Comparison of ENCODE assay signal across 27 cellular contexts in the genomic region with DNA sequence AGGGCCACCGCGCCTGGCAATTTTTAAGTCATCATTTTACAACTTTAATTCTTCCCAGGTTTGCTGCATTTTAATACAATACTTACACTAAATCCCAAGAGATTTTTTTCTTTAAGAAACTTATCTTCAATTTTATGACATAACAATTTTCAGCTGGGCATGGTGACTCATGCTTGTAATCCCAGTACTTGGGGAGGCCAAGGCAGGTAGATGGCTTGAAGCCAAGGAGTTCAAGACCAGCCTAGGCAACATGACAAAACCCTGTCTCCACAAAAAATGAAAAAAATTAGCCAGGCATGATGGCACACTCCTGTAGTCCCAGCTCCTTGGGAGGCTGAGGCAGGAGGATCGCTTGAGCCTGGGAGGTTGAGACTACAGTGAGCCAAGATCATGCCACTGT. TPM values are rescaled to one million over a fixed set of nuclear protein-coding genes. Genes with fewer than 3 reads are reported as not detected.
"Had no signal": no experiment of that assay in that cellular context is flagged by ENCODE, and none has a peak within 500 bp of the region (broad histone marks: within the 10 kb centered on the region; RNA-seq: fewer than 3 reads in every experiment).

No MANE protein-coding gene starts in this region.

- H3K4me3 ChIP-seq: coronary artery, esophagus squamous epithelium, gastroesophageal sphincter, hepatocyte, skin epidermis, tibial nerve, uterus had no signal

- DNase-seq: activated CD4-positive, alpha-beta T cell treated with anti-CD3 and anti-CD28 coated beads for 48 hours; activated CD8-positive, alpha-beta T cell treated with anti-CD3 and anti-CD28 coated beads for 36 hours; activated effector memory CD4-positive, alpha-beta T cell treated with Interleukin-2 at 50 U/mL for 16 hours; activated naive CD4-positive, alpha-beta T cell treated with anti-CD3 and anti-CD28 coated beads, Interleukin-2, amount 50 U/mL, for 16 hours; activated T-cell treated with anti-CD3 and anti-CD28 coated beads, Interleukin-2, amount 50 U/mL, for 4 hours; central memory CD4-positive, alpha-beta T cell; esophagus squamous epithelium; left ventricle myocardium superior; mesendoderm; nucleus accumbens; posterior cingulate gyrus; retina; stimulated activated CD4-positive, alpha-beta T cell treated with anti-CD3 and anti-CD28 coated beads, Interleukin-4, amount 100 ng/mL, for 4 hours; stimulated activated CD8-positive, alpha-beta memory T cell treated with anti-CD3 and anti-CD28 coated beads, Interleukin-4, amount 100 ng/mL, for 48 hours; stimulated activated naive CD4-positive, alpha-beta T cell treated with Interleukin-2 at 50 U/mL for 16 hours; substantia nigra; T-helper 17 cell; uterus had no signal

- H3K27ac Mint-ChIP-seq: activated CD8-positive, alpha-beta T cell treated with anti-CD3 and anti-CD28 coated beads for 36 hours; nephron; T-helper 17 cell; WTC11 had no signal

- H3K27me3 ChIP-seq: esophagus squamous epithelium, gastroesophageal sphincter, hepatocyte, tibial nerve, uterus had no signal

- H3K4me3 Mint-ChIP-seq: activated CD8-positive, alpha-beta T cell treated with anti-CD3 and anti-CD28 coated beads for 36 hours; activated T-cell treated with anti-CD3 and anti-CD28 coated beads, Interleukin-2, amount 50 U/mL, for 4 hours; nephron; T-helper 17 cell; WTC11 had no signal

- H3K4me1 ChIP-seq: esophagus squamous epithelium, gastroesophageal sphincter, tibial nerve, uterus had no signal

- ATAC-seq: activated CD8-positive, alpha-beta T cell treated with anti-CD3 and anti-CD28 coated beads for 36 hours; activated T-cell treated with anti-CD3 and anti-CD28 coated beads, Interleukin-2, amount 50 U/mL, for 4 hours; gastroesophageal sphincter; T-helper 17 cell; WTC11 had no signal

- H3K9me3 Mint-ChIP-seq: activated CD8-positive, alpha-beta T cell treated with anti-CD3 and anti-CD28 coated beads for 36 hours; activated T-cell treated with anti-CD3 and anti-CD28 coated beads, Interleukin-2, amount 50 U/mL, for 4 hours; nephron; WTC11 had no signal

- H3K27ac ChIP-seq: coronary artery, esophagus squamous epithelium, gastroesophageal sphincter, hepatocyte, skin epidermis, tibial nerve, uterus had no signal

- H3K4me1 Mint-ChIP-seq: nephron, T-helper 17 cell had no signal

- H3K27me3 Mint-ChIP-seq: activated CD8-positive, alpha-beta T cell treated with anti-CD3 and anti-CD28 coated beads for 36 hours; T-helper 17 cell had no signal

RNA-seq across cellular contexts. Expression of a gene that starts 38.8 kb away (rescaled TPM):
- total RNA-seq: activated CD8-positive, alpha-beta T cell treated with anti-CD3 and anti-CD28 coated beads for 36 hours; activated T-cell treated with anti-CD3 and anti-CD28 coated beads, Interleukin-2, amount 50 U/mL, for 4 hours; esophagus squamous epithelium; gastroesophageal sphincter; hepatocyte; kidney epithelial cell; left ventricle myocardium superior; T-helper 17 cell; tibial nerve; uterus; WTC11 had no signal
- polyA plus RNA-seq: adipose tissue, hepatocyte had no signal
